ENCODE assay signal across 2 cellular contexts in the genomic region with DNA sequence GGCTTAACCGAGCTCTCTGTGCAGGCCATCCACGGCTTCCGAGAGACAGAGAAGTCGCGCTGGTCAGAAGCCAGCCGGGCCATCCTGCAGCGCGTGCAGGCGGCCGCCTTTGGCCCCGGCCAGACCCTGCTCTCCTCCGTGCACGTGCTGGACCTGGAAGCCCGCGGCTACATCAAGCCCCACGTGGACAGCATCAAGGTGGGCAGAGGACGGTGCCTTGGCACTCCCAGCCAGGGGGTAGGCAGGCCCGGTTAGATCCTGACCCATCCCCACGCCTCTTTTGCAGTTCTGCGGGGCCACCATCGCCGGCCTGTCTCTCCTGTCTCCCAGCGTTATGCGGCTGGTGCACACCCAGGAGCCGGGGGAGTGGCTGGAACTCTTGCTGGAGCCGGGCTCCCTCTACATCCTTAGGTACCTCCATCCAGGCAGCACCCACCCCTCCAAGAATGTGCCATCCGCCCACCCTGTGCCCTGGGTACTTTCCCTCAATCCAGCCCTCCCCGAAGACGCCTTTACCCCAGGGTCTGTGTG.
TF ChIP-seq lines count a peak whose summit lies in the region.

No MANE protein-coding gene starts in this region.

TF ChIP-seq in SK-N-SH, 30 proteins besides CTCF, POLR2A, EP300 and RAD21:
- TF ChIP-seq, protein P1, sequence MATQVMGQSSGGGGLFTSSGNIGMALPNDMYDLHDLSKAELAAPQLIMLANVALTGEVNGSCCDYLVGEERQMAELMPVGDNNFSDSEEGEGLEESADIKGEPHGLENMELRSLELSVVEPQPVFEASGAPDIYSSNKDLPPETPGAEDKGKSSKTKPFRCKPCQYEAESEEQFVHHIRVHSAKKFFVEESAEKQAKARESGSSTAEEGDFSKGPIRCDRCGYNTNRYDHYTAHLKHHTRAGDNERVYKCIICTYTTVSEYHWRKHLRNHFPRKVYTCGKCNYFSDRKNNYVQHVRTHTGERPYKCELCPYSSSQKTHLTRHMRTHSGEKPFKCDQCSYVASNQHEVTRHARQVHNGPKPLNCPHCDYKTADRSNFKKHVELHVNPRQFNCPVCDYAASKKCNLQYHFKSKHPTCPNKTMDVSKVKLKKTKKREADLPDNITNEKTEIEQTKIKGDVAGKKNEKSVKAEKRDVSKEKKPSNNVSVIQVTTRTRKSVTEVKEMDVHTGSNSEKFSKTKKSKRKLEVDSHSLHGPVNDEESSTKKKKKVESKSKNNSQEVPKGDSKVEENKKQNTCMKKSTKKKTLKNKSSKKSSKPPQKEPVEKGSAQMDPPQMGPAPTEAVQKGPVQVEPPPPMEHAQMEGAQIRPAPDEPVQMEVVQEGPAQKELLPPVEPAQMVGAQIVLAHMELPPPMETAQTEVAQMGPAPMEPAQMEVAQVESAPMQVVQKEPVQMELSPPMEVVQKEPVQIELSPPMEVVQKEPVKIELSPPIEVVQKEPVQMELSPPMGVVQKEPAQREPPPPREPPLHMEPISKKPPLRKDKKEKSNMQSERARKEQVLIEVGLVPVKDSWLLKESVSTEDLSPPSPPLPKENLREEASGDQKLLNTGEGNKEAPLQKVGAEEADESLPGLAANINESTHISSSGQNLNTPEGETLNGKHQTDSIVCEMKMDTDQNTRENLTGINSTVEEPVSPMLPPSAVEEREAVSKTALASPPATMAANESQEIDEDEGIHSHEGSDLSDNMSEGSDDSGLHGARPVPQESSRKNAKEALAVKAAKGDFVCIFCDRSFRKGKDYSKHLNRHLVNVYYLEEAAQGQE (IDR thresholded peaks at IDR 0.05; ENCODE audit: low read depth, low read length): no peak
- TF ChIP-seq MEF2A (IDR thresholded peaks at IDR 0.05; ENCODE audit: borderline replicate concordance, low read depth) (no peak), IRF3 (IDR thresholded peaks at IDR 0.05; ENCODE audit: low read depth, low read length) (no peak), CHD2 (IDR thresholded peaks at IDR 0.05; ENCODE audit: low read length, partially characterized antibody) (no peak), GATA2 (CRISPR knock-in tag; IDR thresholded peaks at IDR 0.05) (no peak), ZBTB33 (IDR thresholded peaks at IDR 0.05; ENCODE audit: borderline replicate concordance, low read depth) (no peak), EZH2phosphoT487 (IDR thresholded peaks at IDR 0.05; ENCODE audit: borderline replicate concordance, low read depth) (no peak)
- TF ChIP-seq, protein P2, sequence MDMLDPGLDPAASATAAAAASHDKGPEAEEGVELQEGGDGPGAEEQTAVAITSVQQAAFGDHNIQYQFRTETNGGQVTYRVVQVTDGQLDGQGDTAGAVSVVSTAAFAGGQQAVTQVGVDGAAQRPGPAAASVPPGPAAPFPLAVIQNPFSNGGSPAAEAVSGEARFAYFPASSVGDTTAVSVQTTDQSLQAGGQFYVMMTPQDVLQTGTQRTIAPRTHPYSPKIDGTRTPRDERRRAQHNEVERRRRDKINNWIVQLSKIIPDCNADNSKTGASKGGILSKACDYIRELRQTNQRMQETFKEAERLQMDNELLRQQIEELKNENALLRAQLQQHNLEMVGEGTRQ (IDR thresholded peaks at IDR 0.05; ENCODE audit: borderline replicate concordance, low read depth, low read length): no peak

TF ChIP-seq in SK-N-SH treated with all-trans-retinoic acid at 6 μM for 48 hours, 23 proteins besides CTCF, POLR2A, EP300 and RAD21:
- TF ChIP-seq ZNF565 (CRISPR knock-in tag; conservative IDR thresholded peaks at IDR 0.05; ENCODE audit: low read depth) (no peak), CSDC2 (CRISPR knock-in tag; IDR thresholded peaks at IDR 0.05) (no peak), ZC3H10 (CRISPR knock-in tag; IDR thresholded peaks at IDR 0.05) (no peak), ZNF8 (CRISPR knock-in tag; IDR thresholded peaks at IDR 0.05) (no peak), ARNTL (CRISPR knock-in tag; IDR thresholded peaks at IDR 0.05; ENCODE audit: borderline replicate concordance, low read depth) (no peak), SNAI2 (CRISPR knock-in tag; IDR thresholded peaks at IDR 0.05) (no peak), ISL1 (CRISPR knock-in tag; IDR thresholded peaks at IDR 0.05) (no peak), GLIS3 (CRISPR knock-in tag; IDR thresholded peaks at IDR 0.05) (no peak), ESRRG (CRISPR knock-in tag; IDR thresholded peaks at IDR 0.05) (no peak), OSR1 (CRISPR knock-in tag; IDR thresholded peaks at IDR 0.05) (no peak), BACH2 (CRISPR knock-in tag; IDR thresholded peaks at IDR 0.05; ENCODE audit: borderline replicate concordance) (no peak), ZFP30 (CRISPR knock-in tag; IDR thresholded peaks at IDR 0.05) (no peak), PPARA (CRISPR knock-in tag; IDR thresholded peaks at IDR 0.05; ENCODE audit: borderline replicate concordance) (no peak), POU6F1 (CRISPR knock-in tag; IDR thresholded peaks at IDR 0.05; ENCODE audit: borderline replicate concordance, low read depth) (no peak), TCF4 (CRISPR knock-in tag; IDR thresholded peaks at IDR 0.05; ENCODE audit: borderline replicate concordance) (no peak), ZFP3 (CRISPR knock-in tag; IDR thresholded peaks at IDR 0.05) (no peak), TOX (CRISPR knock-in tag; IDR thresholded peaks at IDR 0.05; ENCODE audit: borderline replicate concordance) (no peak)
- TF ChIP-seq, protein P3, sequence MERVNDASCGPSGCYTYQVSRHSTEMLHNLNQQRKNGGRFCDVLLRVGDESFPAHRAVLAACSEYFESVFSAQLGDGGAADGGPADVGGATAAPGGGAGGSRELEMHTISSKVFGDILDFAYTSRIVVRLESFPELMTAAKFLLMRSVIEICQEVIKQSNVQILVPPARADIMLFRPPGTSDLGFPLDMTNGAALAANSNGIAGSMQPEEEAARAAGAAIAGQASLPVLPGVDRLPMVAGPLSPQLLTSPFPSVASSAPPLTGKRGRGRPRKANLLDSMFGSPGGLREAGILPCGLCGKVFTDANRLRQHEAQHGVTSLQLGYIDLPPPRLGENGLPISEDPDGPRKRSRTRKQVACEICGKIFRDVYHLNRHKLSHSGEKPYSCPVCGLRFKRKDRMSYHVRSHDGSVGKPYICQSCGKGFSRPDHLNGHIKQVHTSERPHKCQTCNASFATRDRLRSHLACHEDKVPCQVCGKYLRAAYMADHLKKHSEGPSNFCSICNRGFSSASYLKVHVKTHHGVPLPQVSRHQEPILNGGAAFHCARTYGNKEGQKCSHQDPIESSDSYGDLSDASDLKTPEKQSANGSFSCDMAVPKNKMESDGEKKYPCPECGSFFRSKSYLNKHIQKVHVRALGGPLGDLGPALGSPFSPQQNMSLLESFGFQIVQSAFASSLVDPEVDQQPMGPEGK (CRISPR knock-in tag; IDR thresholded peaks at IDR 0.05; ENCODE audit: borderline replicate concordance): no peak
- TF ChIP-seq, protein P4, sequence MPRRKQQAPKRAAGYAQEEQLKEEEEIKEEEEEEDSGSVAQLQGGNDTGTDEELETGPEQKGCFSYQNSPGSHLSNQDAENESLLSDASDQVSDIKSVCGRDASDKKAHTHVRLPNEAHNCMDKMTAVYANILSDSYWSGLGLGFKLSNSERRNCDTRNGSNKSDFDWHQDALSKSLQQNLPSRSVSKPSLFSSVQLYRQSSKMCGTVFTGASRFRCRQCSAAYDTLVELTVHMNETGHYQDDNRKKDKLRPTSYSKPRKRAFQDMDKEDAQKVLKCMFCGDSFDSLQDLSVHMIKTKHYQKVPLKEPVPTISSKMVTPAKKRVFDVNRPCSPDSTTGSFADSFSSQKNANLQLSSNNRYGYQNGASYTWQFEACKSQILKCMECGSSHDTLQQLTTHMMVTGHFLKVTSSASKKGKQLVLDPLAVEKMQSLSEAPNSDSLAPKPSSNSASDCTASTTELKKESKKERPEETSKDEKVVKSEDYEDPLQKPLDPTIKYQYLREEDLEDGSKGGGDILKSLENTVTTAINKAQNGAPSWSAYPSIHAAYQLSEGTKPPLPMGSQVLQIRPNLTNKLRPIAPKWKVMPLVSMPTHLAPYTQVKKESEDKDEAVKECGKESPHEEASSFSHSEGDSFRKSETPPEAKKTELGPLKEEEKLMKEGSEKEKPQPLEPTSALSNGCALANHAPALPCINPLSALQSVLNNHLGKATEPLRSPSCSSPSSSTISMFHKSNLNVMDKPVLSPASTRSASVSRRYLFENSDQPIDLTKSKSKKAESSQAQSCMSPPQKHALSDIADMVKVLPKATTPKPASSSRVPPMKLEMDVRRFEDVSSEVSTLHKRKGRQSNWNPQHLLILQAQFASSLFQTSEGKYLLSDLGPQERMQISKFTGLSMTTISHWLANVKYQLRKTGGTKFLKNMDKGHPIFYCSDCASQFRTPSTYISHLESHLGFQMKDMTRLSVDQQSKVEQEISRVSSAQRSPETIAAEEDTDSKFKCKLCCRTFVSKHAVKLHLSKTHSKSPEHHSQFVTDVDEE (CRISPR knock-in tag; IDR thresholded peaks at IDR 0.05): no peak
- TF ChIP-seq, protein P5, sequence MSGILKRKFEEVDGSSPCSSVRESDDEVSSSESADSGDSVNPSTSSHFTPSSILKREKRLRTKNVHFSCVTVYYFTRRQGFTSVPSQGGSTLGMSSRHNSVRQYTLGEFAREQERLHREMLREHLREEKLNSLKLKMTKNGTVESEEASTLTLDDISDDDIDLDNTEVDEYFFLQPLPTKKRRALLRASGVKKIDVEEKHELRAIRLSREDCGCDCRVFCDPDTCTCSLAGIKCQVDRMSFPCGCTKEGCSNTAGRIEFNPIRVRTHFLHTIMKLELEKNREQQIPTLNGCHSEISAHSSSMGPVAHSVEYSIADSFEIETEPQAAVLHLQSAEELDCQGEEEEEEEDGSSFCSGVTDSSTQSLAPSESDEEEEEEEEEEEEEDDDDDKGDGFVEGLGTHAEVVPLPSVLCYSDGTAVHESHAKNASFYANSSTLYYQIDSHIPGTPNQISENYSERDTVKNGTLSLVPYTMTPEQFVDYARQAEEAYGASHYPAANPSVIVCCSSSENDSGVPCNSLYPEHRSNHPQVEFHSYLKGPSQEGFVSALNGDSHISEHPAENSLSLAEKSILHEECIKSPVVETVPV (CRISPR knock-in tag; IDR thresholded peaks at IDR 0.05): no peak
